ENCODE assay signal across 10 cellular contexts in the genomic region with DNA sequence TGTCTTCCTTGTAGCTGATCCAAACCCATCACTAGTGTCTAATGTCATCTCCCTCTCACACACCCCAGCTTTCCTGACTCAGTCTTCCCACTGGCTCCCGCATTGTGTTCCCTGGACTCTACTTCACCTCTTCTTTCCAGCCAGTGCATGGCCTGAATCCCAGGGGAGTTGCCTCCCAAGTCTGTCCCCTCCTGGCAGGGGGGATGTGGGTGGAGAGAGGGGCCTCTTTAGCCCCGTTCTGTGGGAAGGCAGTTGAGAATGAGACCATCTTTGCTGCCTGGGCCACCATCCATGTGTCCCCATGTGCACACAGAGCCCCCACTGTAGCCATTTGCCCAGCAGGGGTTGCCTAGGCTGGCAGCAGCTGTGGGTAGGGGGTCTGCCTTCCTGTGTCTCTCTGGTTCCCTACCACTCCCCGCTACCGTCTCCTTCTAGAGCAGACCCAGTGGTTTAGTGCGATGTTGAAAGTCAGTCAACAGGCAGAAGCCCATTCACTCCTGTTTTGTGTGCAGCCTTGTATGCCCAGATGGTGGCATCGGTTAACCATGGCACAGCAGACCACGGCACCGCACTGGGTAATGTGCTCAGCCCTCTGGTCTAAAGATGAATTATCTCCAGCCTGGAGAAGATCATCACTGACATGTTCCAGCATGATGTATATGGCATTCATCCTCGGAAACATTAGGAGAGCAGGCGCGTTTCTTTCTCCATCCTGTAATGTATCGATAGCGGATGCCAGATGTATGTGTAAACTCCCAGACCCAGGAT.
A peak's percentile ranks its signal among the peaks of the same experiment; 100 is the strongest.
DNase-seq lines count a peak whose midpoint lies in the region; ATAC-seq and TF ChIP-seq lines count a peak whose summit lies in the region.
"Had no signal": no experiment of that assay in that cellular context is flagged by ENCODE, and none has a peak within 500 bp of the region (broad histone marks: within the 10 kb centered on the region; RNA-seq: fewer than 3 reads in every experiment).

No MANE protein-coding gene starts in this region.

- TF ChIP-seq CTCF in RWPE2 (IDR thresholded peaks at IDR 0.05; ENCODE audit: poor library complexity, severe bottlenecking) (peak; percentile 40), epithelial cell of esophagus (IDR thresholded peaks at IDR 0.05; ENCODE audit: insufficient read depth, low read depth, low read length, missing control alignments) (peak; percentile 47), transverse colon (IDR thresholded peaks at IDR 0.05) (no peak)

- H3K4me1 ChIP-seq in RWPE2 (ENCODE audit: insufficient read depth, poor library complexity, severe bottlenecking) (peaks cover 7% of the 10 kb centered on the region), transverse colon (no peaks in the 10 kb centered on the region)

- intact Hi-C loops in transverse colon (cut with DNase I; ENCODE audit: low total_unique reads) = no loop called here

- H3K36me3 ChIP-seq in RWPE2 (ENCODE audit: low read depth) (0 out of 2 replicates have a peak, but pooled peaks cover 4% of the 10 kb centered on the region), transverse colon (no peaks in the 10 kb centered on the region)
- H3K36me3 ChIP-seq: thoracic aorta had no signal

- H3K4me3 ChIP-seq in RWPE2 (ENCODE audit: severe bottlenecking) (no peak overlapping the region), epithelial cell of esophagus (ENCODE audit: low read length) (no peak overlapping the region), transverse colon (no peak overlapping the region)
- H3K4me3 ChIP-seq: thoracic aorta had no signal

- no peak for TF ChIP-seq POLR2A in transverse colon (IDR thresholded peaks at IDR 0.05)

- H3K27ac ChIP-seq in RWPE2 (ENCODE audit: poor library complexity, severe bottlenecking) (no peak overlapping the region), transverse colon (no peak overlapping the region)
- H3K27ac ChIP-seq: thoracic aorta had no signal

- peak; percentile 46; the same call in 2 of the 3 replicates for ATAC-seq in RWPE2 (ENCODE audit: low read depth)
- ATAC-seq in left lobe of liver = no peak

- 85 to 100% methylated on average over 1 to 13 of the region's 13 CpGs for WGBS in transverse colon (ENCODE audit: low coverage in 1 of 2), 2 donors

- H3K27me3 ChIP-seq in RWPE2 (ENCODE audit: insufficient read depth, poor library complexity, severe bottlenecking) (no peaks in the 10 kb centered on the region), transverse colon (no peaks in the 10 kb centered on the region)

- H3K9me3 ChIP-seq in RWPE2 (ENCODE audit: severe bottlenecking) (no peaks in the 10 kb centered on the region), transverse colon (no peaks in the 10 kb centered on the region)
- H3K9me3 ChIP-seq: thoracic aorta had no signal

- DNase-seq in HS-27A (ENCODE audit: low read depth) = peak; percentile 7
- DNase-seq in RWPE2 (ENCODE audit: low spot score) = no peak
- peak; percentile 64 for DNase-seq in epithelial cell of esophagus (ENCODE audit: low read depth)
- peak in 2 of 3 experiments; percentile 9 to 11 for DNase-seq in stimulated activated CD4-positive, alpha-beta T cell treated with anti-CD3 and anti-CD28 coated beads, TNF-alpha, amount 100 ng/mL, for 4 hours (ENCODE audit: low read depth in 3 of 3)
- DNase-seq in SHP77 (lab: John Stamatoyannopoulos, UW) = no peak
- DNase-seq in transverse colon = no peak
- no peak for DNase-seq in left lobe of liver (ENCODE audit: low spot score)
- DNase-seq: activated gamma-delta T cell treated with Interleukin-2 at 50 U/mL for 16 hours, midbrain had no signal

- in situ Hi-C loops in transverse colon (cut with MboI; ENCODE audit: low pct_ligation_motif_present in 1 of 4, low pct_unique_long_range_greater_than_20kb in 1 of 4, low sequenced_read_pairs in 3 of 4) = no loop called here

- no peak for TF ChIP-seq EP300 in transverse colon (IDR thresholded peaks at IDR 0.05; ENCODE audit: low read depth)

Comparison
In these comparisons a context has a peak if more than half of its experiments do, and no peak if none do; other contexts are left out.
1. DNase-seq: peak in HS-27A (single experiment), epithelial cell of esophagus (single experiment) and stimulated activated CD4-positive, alpha-beta T cell treated with anti-CD3 and anti-CD28 coated beads, TNF-alpha, amount 100 ng/mL, for 4 hours (2 of 3); none in RWPE2 (single experiment), SHP77 (0 of 2), transverse colon (single experiment) and left lobe of liver (single experiment).
2. CTCF ChIP-seq: peak in RWPE2 (single experiment) and epithelial cell of esophagus (single experiment); none in transverse colon (0 of 5).